ENCODE assay signal across 8 cellular contexts in the genomic region with DNA sequence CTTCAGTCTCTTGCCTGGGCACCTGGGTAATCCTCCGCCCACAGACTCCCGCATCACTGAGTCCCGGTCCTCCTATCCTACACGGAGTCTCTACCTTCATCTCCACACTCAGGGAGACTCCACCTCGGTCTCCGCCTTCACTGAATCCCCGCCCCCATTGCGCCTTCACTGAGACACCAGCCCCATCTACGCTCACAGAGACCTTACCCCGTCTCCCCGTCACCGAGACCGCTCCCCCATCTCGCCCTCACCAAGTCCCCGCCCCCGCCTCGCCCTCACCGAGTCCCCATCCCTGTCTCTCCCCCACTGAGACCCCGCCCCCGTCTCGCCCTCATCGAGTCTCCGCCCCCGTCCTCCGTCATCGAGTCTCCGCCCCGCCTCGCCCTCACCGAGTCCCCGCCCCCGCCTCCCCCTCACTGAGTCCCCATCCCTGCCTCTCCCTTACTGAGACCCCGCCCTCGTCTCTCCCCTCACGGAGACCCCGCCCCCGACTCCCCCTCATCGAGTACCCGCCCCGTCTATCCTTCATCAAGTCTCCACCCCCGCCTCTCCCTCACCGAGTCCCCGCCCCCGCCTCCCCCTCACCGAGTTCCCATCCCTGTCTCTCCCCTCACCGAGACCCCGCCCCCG. TPM values are rescaled to one million over a fixed set of nuclear protein-coding genes. Genes with fewer than 3 reads are reported as not detected.
A peak's percentile ranks its signal among the peaks of the same experiment; 100 is the strongest.
DNase-seq lines count a peak whose midpoint lies in the region; ATAC-seq, FAIRE-seq and TF ChIP-seq lines count a peak whose summit lies in the region.

No MANE protein-coding gene starts in this region.

- POLR2A ChIA-PET in A549 (lab: Yijun Ruan, JAX), result no interaction called here

- H3K9me2 ChIP-seq in Loucy (replicated peaks; ENCODE audit: low read depth, low read length), result no peaks in the 10 kb centered on the region

- TF ChIP-seq POLR2A in A549 (IDR thresholded peaks at IDR 0.05; ENCODE audit: low read length) (no peak), gastroesophageal sphincter (IDR thresholded peaks at IDR 0.05) (peak in 1 of 2 donors; percentile 17)

- H3K4me2 ChIP-seq in A549, result peak overlapping the region; percentile 89
- H3K4me2 ChIP-seq in Loucy (ENCODE audit: low read depth, low read length, poor library complexity, severe bottlenecking), result peak overlapping the region; percentile 80

- H3K9me3 Mint-ChIP-seq in activated naive CD4-positive, alpha-beta T cell treated with anti-CD3 and anti-CD28 coated beads, Interleukin-2, amount 10 ng/mL, durations not matched to agents 7 days and 5 days, result peaks cover 6% of the 10 kb centered on the region
- H3K9me3 Mint-ChIP-seq in stimulated activated naive CD8-positive, alpha-beta T cell treated with anti-CD3 and anti-CD28 coated beads, Interleukin-15, amount 100 ng/mL, for 72 hours, result peaks cover 0 to 7% of the 10 kb centered on the region in 2 donors

- TF ChIP-seq CTCF in A549 (IDR thresholded peaks at IDR 0.05), result no peak
- TF ChIP-seq CTCF in Loucy (conservative IDR thresholded peaks at IDR 0.05; ENCODE audit: low read length), result no peak
- no peak for TF ChIP-seq CTCF in gastroesophageal sphincter (IDR thresholded peaks at IDR 0.05)

- WGBS in A549 (ENCODE audit: missing lambda C conversion rate), result 6% methylated on average over 7 of the region's 48 CpGs
- WGBS in gastroesophageal sphincter (ENCODE audit: low coverage in 1 of 2), 2 donors, result 0 to 2% methylated on average over 6 to 13 of the region's 48 CpGs

- TF ChIP-seq RAD21 in A549 (conservative IDR thresholded peaks at IDR 0.05 in 1 of 2, IDR thresholded peaks at IDR 0.05 in 1 of 2), result no peak

- H3K4me1 Mint-ChIP-seq in activated naive CD4-positive, alpha-beta T cell treated with anti-CD3 and anti-CD28 coated beads, Interleukin-2, amount 10 ng/mL, durations not matched to agents 7 days and 5 days, result peaks cover 29% of the 10 kb centered on the region
- peaks cover 40% of the 10 kb centered on the region for H3K4me1 Mint-ChIP-seq in stimulated activated naive CD8-positive, alpha-beta T cell treated with anti-CD3 and anti-CD28 coated beads, Interleukin-15, amount 100 ng/mL, for 72 hours

- 0 out of 2 replicates have a peak, but pooled peaks cover 3% of the 10 kb centered on the region for H3F3A ChIP-seq in Loucy (ENCODE audit: low read depth)

- H3K36me3 ChIP-seq in Loucy (ENCODE audit: insufficient read depth, low read length) (no peaks in the 10 kb centered on the region), gastroesophageal sphincter (no peaks in the 10 kb centered on the region), neuron (ENCODE audit: insufficient read depth, low read length) (no peaks in the 10 kb centered on the region)

- no peak for TF ChIP-seq EP300 in A549 (IDR thresholded peaks at IDR 0.05)
- TF ChIP-seq EP300 in gastroesophageal sphincter (IDR thresholded peaks at IDR 0.05), result no peak

- no peaks in the 10 kb centered on the region for H3K27me3 ChIP-seq in Loucy (ENCODE audit: insufficient read depth, low read length, poor library complexity, severe bottlenecking)
- no peaks in the 10 kb centered on the region for H3K27me3 ChIP-seq in gastroesophageal sphincter
- no peaks in the 10 kb centered on the region for H3K27me3 ChIP-seq in neuron (ENCODE audit: insufficient read depth, low read length)

- ATAC-seq in A549, result peak; percentile 74 to 88
- peak; percentile 79 for ATAC-seq in gastroesophageal sphincter
- ATAC-seq in stimulated activated naive CD8-positive, alpha-beta T cell treated with anti-CD3 and anti-CD28 coated beads, Interleukin-15, amount 100 ng/mL, for 72 hours, result peak; percentile 74

- peaks cover 2% of the 10 kb centered on the region for H3K36me3 Mint-ChIP-seq in activated naive CD4-positive, alpha-beta T cell treated with anti-CD3 and anti-CD28 coated beads, Interleukin-2, amount 10 ng/mL, durations not matched to agents 7 days and 5 days

- no peaks in the 10 kb centered on the region for H3K9me3 ChIP-seq in A549
- H3K9me3 ChIP-seq in Loucy (ENCODE audit: insufficient read depth, low read depth, low read length), result no peaks in the 10 kb centered on the region
- no peaks in the 10 kb centered on the region for H3K9me3 ChIP-seq in gastroesophageal sphincter
- H3K9me3 ChIP-seq in neuron (ENCODE audit: low read length), result no peaks in the 10 kb centered on the region

- H3K27ac Mint-ChIP-seq in activated naive CD4-positive, alpha-beta T cell treated with anti-CD3 and anti-CD28 coated beads, Interleukin-2, amount 10 ng/mL, durations not matched to agents 7 days and 5 days, result peak overlapping the region; percentile 93
- H3K27ac Mint-ChIP-seq in stimulated activated naive CD8-positive, alpha-beta T cell treated with anti-CD3 and anti-CD28 coated beads, Interleukin-15, amount 100 ng/mL, for 72 hours, result peak overlapping the region; percentile 89 to 96

- peak; percentile 64 to 92 for DNase-seq in A549 (ENCODE audit: low read depth in 1 of 2, low spot score in 1 of 2)
- DNase-seq in GM19238 (ENCODE audit: insufficient read length, low spot score), result peak; percentile 60
- DNase-seq in SK-N-DZ (ENCODE audit: low spot score), result peak; percentile 85
- DNase-seq in activated naive CD4-positive, alpha-beta T cell treated with anti-CD3 and anti-CD28 coated beads, Interleukin-2, amount 10 ng/mL, durations not matched to agents 7 days and 5 days, result peak; percentile 97
- DNase-seq in stimulated activated naive CD8-positive, alpha-beta T cell treated with anti-CD3 and anti-CD28 coated beads, Interleukin-15, amount 100 ng/mL, for 72 hours, result peak; percentile 87 to 89

- H3K27ac ChIP-seq in A549, result peak overlapping the region; percentile 65 to 89; a peak in 5 of 6 replicates
- peak overlapping the region; percentile 77 to 97 (median 96) for H3K27ac ChIP-seq in gastroesophageal sphincter

- CTCF ChIA-PET in A549 (lab: Yijun Ruan, JAX), result no interaction called here
- CTCF ChIA-PET in activated naive CD4-positive, alpha-beta T cell treated with anti-CD3 and anti-CD28 coated beads, Interleukin-2, amount 10 ng/mL, durations not matched to agents 7 days and 5 days (lab: Charles Lee), result interaction anchor here (2.2 kb wide), 1 partner anchor 166 kb away, joined by 7 read pairs; no protein-coding TSS in a partner anchor

- H3K4me3 ChIP-seq in A549, result peak overlapping the region; percentile 61
- peak overlapping the region; percentile 84 for H3K4me3 ChIP-seq in Loucy (ENCODE audit: low read length, poor library complexity, severe bottlenecking)
- H3K4me3 ChIP-seq in gastroesophageal sphincter, result peak overlapping the region; percentile 46 to 76
- peak overlapping the region; percentile 66 for H3K4me3 ChIP-seq in neuron (ENCODE audit: low read length)

- H3K4me1 ChIP-seq in A549 (0 out of 3 replicates have a peak, but pooled peaks cover 3% of the 10 kb centered on the region), Loucy (ENCODE audit: insufficient read depth, low read length, poor library complexity, severe bottlenecking) (peaks cover 24% of the 10 kb centered on the region), gastroesophageal sphincter (peaks cover 0 to 42% (median 0%) of the 10 kb centered on the region in 3 donors), neuron (ENCODE audit: insufficient read depth, low read length) (peaks cover 12% of the 10 kb centered on the region)

- no peak for FAIRE-seq in A549 (lab: Jason Lieb, UNC)

- peak overlapping the region; percentile 76 for H3K9ac ChIP-seq in Loucy (ENCODE audit: low read depth, low read length, poor library complexity, severe bottlenecking)

- peak overlapping the region; percentile 83 for H3K4me3 Mint-ChIP-seq in activated naive CD4-positive, alpha-beta T cell treated with anti-CD3 and anti-CD28 coated beads, Interleukin-2, amount 10 ng/mL, durations not matched to agents 7 days and 5 days
- peak overlapping the region; percentile 92 to 98 for H3K4me3 Mint-ChIP-seq in stimulated activated naive CD8-positive, alpha-beta T cell treated with anti-CD3 and anti-CD28 coated beads, Interleukin-15, amount 100 ng/mL, for 72 hours

- no peaks in the 10 kb centered on the region for H3K79me2 ChIP-seq in Loucy (ENCODE audit: insufficient read depth, low read length)

- peak overlapping the region; percentile 97 for H2AFZ ChIP-seq in Loucy (ENCODE audit: low read length)
- H2AFZ ChIP-seq in neuron (ENCODE audit: low read depth, low read length), result peak overlapping the region; percentile 94

- H3K27me3 Mint-ChIP-seq in activated naive CD4-positive, alpha-beta T cell treated with anti-CD3 and anti-CD28 coated beads, Interleukin-2, amount 10 ng/mL, durations not matched to agents 7 days and 5 days, result no peaks in the 10 kb centered on the region
- H3K27me3 Mint-ChIP-seq in stimulated activated naive CD8-positive, alpha-beta T cell treated with anti-CD3 and anti-CD28 coated beads, Interleukin-15, amount 100 ng/mL, for 72 hours, result no peaks in the 10 kb centered on the region

- no peaks in the 10 kb centered on the region for H4K20me1 ChIP-seq in Loucy (ENCODE audit: insufficient read depth, low read length, poor library complexity, severe bottlenecking)

RNA-seq across cellular contexts. Expression of a gene that starts 23.1 kb away (rescaled TPM):
- polyA plus RNA-seq in A549 (2011; rRNA removed) (3.3 and 4.5 TPM in 2 replicates), A549 (2017; fragmentation: RNase III; extraction: RNeasy Plus Mini Kit Qiagen cat#74134 plus additional on column Dnase treatment) (1.8 to 3.0 TPM (median 2.1 TPM) in 3 replicates)
- 0.62 and 0.75 TPM in 2 replicates for polyA plus RNA-seq in A549 (2012; cell fraction: cytosol; rRNA removed)
- 0.44 and 0.83 TPM in 2 replicates for polyA plus RNA-seq in A549 (2012; cell fraction: nucleus; rRNA removed)
- 1.3 and 2.6 TPM in 2 replicates for polyA minus RNA-seq in A549 (2011; rRNA and poly(A)+ RNA removed)
- polyA plus RNA-seq in SK-N-DZ (2014; cell fraction: cytosol; rRNA removed), result 2.2 and 5.4 TPM in 2 replicates
- 5.0 and 11.8 TPM in 2 replicates for polyA plus RNA-seq in SK-N-DZ (2014; cell fraction: nucleus; rRNA removed)
- 10 to 100 TPM; 10.5 to 36.1 (median 20.4) TPM for total RNA-seq in gastroesophageal sphincter

RNA-seq across cellular contexts. Expression of a gene that starts 27.2 kb away (rescaled TPM):
- polyA plus RNA-seq in A549 (2011; rRNA removed), result 10.3 and 12.3 TPM in 2 replicates
- 16.8 and 25.2 TPM in 2 replicates for polyA plus RNA-seq in A549 (2012; cell fraction: cytosol; rRNA removed)
- 51.0 and 75.3 TPM in 2 replicates for polyA plus RNA-seq in A549 (2012; cell fraction: nucleus; rRNA removed)
- polyA plus RNA-seq in A549 (2017; fragmentation: RNase III; extraction: RNeasy Plus Mini Kit Qiagen cat#74134 plus additional on column Dnase treatment), result 10.5 to 11.9 TPM (median 10.5 TPM) in 3 replicates
- polyA minus RNA-seq in A549 (2011; rRNA and poly(A)+ RNA removed), result 7.4 TPM in 2 replicates
- polyA plus RNA-seq in SK-N-DZ (2014; cell fraction: cytosol; rRNA removed), result 36.3 and 37.2 TPM in 2 replicates
- 29.3 and 47.2 TPM in 2 replicates for polyA plus RNA-seq in SK-N-DZ (2014; cell fraction: nucleus; rRNA removed)
- 10 to 100 TPM; 17.2 to 27.1 (median 24.0) TPM for total RNA-seq in gastroesophageal sphincter

RNA-seq across cellular contexts. Expression of a gene that starts 36.1 kb away (rescaled TPM):
- polyA plus RNA-seq in A549 (2011; rRNA removed) (461 and 519 TPM in 2 replicates), A549 (2017; fragmentation: RNase III; extraction: RNeasy Plus Mini Kit Qiagen cat#74134 plus additional on column Dnase treatment) (451 to 474 TPM (median 460 TPM) in 3 replicates)
- 707 and 1,156 TPM in 2 replicates for polyA plus RNA-seq in A549 (2012; cell fraction: cytosol; rRNA removed)
- polyA plus RNA-seq in A549 (2012; cell fraction: nucleus; rRNA removed), result 278 and 615 TPM in 2 replicates
- polyA minus RNA-seq in A549 (2011; rRNA and poly(A)+ RNA removed), result 61.9 and 69.7 TPM in 2 replicates
- 698 and 2,369 TPM in 2 replicates for polyA plus RNA-seq in SK-N-DZ (2014; cell fraction: cytosol; rRNA removed)
- 345 and 644 TPM in 2 replicates for polyA plus RNA-seq in SK-N-DZ (2014; cell fraction: nucleus; rRNA removed)
- 100 to 1,000 TPM; 420 to 701 (median 653) TPM for total RNA-seq in gastroesophageal sphincter

RNA-seq across cellular contexts. Expression of a gene that starts 43.5 kb away (rescaled TPM):
- polyA plus RNA-seq in A549 (2011; rRNA removed), result 20.5 and 30.0 TPM in 2 replicates
- 109 and 135 TPM in 2 replicates for polyA plus RNA-seq in A549 (2012; cell fraction: cytosol; rRNA removed)
- polyA plus RNA-seq in A549 (2012; cell fraction: nucleus; rRNA removed), result 99.3 and 107 TPM in 2 replicates
- polyA plus RNA-seq in A549 (2017; fragmentation: RNase III; extraction: RNeasy Plus Mini Kit Qiagen cat#74134 plus additional on column Dnase treatment), result 56.6 to 61.0 TPM (median 58.5 TPM) in 3 replicates
- polyA minus RNA-seq in A549 (2011; rRNA and poly(A)+ RNA removed), result 10.6 and 11.9 TPM in 2 replicates
- 264 and 310 TPM in 2 replicates for polyA plus RNA-seq in SK-N-DZ (2014; cell fraction: cytosol; rRNA removed)
- polyA plus RNA-seq in SK-N-DZ (2014; cell fraction: nucleus; rRNA removed), result 196 and 235 TPM in 2 replicates
- total RNA-seq in gastroesophageal sphincter, result 100 to 1,000 TPM; 137 to 160 (median 153) TPM

Comparison
In these comparisons a context has a peak if more than half of its experiments do, and no peak if none do; other contexts are left out.
1. Peak in every context shown above with its lines: DNase-seq, ATAC-seq, H3K4me3 ChIP-seq and H3K27ac ChIP-seq.